Comparison of ENCODE assay signal across 8 cellular contexts in genomic region chr1:108559215-108560142, GRCh38.
DNase-seq lines count a peak whose midpoint lies in the region; FAIRE-seq and TF ChIP-seq lines count a peak whose summit lies in the region.

Gene EEIG2, plus strand, starts transcription at chr1:108560100. Its CDS starts 329 bp downstream, at chr1:108560429.

- H3K27ac ChIP-seq in substantia nigra (ENCODE audit: low read depth, low read length, poor library complexity, severe bottlenecking), result peak within 1 kb of the TSS; percentile 33

- FAIRE-seq in H54 (lab: Jason Lieb, UNC), result peak; percentile 79

- TF ChIP-seq POLR2A in H54 (IDR thresholded peaks at IDR 0.05; ENCODE audit: low read depth, low read length), result peak; percentile 28

- DNase-seq in GF-D8 (lab: John Stamatoyannopoulos, UW), result peak; percentile 85
- DNase-seq in H54 (ENCODE audit: insufficient read length, low spot score), result peak; percentile 84
- peak; percentile 94 for DNase-seq in SIG-M5 treated with dmso at 0.1 percent for 504 hours (lab: John Stamatoyannopoulos, UW; ENCODE audit: unreplicated experiment)
- peak; percentile 83 for DNase-seq in activated gamma-delta T cell (lab: John Stamatoyannopoulos, UW)
- DNase-seq in germinal center (ENCODE audit: low spot score), result peak; percentile 92
- peak in 52 of 56 donors; percentile 6 to 85 (median 64) for DNase-seq in nucleus accumbens (lab: John Stamatoyannopoulos, UW)
- DNase-seq in substantia nigra (lab: John Stamatoyannopoulos, UW), result peak in 46 of 49 donors; percentile 12 to 89 (median 56)

- TF ChIP-seq CTCF in LNCAP (IDR thresholded peaks at IDR 0.05), result peak; percentile 89

Comparison
In these comparisons a context has a peak if more than half of its experiments do, and no peak if none do; other contexts are left out.
1. Peak in every context shown above with its lines: DNase-seq and H3K27ac ChIP-seq.